Comparison of ENCODE assay signal across 8 cellular contexts in the genomic region with DNA sequence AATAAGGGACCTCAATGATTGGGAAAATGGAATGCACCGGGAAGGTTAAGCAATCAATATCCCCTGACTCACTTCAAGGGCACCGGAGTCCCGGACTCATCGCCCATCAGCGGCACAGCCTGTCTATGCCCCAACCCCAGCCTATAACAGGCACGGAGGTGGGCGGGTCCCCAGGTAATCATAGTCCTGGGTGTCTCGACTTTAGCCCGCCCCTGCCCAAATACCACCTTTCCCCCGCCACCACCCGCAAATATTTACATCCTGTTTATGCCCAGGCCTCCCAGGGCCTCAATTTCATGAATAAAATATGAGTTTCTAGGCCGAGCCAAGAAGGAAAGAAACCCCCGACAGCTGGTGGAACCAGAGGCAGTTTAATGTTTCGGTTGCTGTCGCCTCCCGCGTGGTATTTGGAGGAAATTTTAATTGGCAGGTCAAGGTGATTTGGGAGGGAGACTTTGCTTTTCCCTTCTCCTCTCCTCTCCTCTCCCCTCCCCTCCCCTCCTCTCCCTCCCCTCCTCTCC. TPM values are rescaled to one million over a fixed set of nuclear protein-coding genes. Genes with fewer than 3 reads are reported as not detected.
DNase-seq lines count a peak whose midpoint lies in the region; ATAC-seq and TF ChIP-seq lines count a peak whose summit lies in the region.

No MANE protein-coding gene starts in this region.

- peaks cover 9% of the 10 kb centered on the region for H3K4me1 Mint-ChIP-seq in activated T-cell treated with anti-CD3 and anti-CD28 coated beads, Interleukin-2, amount 50 U/mL, for 4 hours (ENCODE audit: low read depth)
- peaks cover 21 to 49% (median 25%) of the 10 kb centered on the region in 3 donors for H3K4me1 Mint-ChIP-seq in naive B cell

- TF ChIP-seq CTCF in GM10248 (IDR thresholded peaks at IDR 0.05; ENCODE audit: control extremely low read depth, extremely low read depth, low read depth, missing control alignments) = no peak

- POLR2A ChIA-PET in GM10248 (lab: Yijun Ruan, JAX) = interaction anchor here (0.6 kb wide), 1 partner anchor 18 kb away, joined by 4 read pairs; no protein-coding TSS in a partner anchor

- H3K36me3 Mint-ChIP-seq in activated T-cell treated with anti-CD3 and anti-CD28 coated beads, Interleukin-2, amount 50 U/mL, for 4 hours (ENCODE audit: insufficient read depth) = no peaks in the 10 kb centered on the region
- no peaks in the 10 kb centered on the region for H3K36me3 Mint-ChIP-seq in naive B cell

- H3K9me3 Mint-ChIP-seq in activated T-cell treated with anti-CD3 and anti-CD28 coated beads, Interleukin-2, amount 50 U/mL, for 4 hours = no peaks in the 10 kb centered on the region
- H3K9me3 Mint-ChIP-seq in naive B cell = no peaks in the 10 kb centered on the region

- DNase-seq in GM10248 (ENCODE audit: extremely low spot score) (peak; percentile 71), NOMO-1 treated with DMSO at 0.1 percent for 48 hours (lab: John Stamatoyannopoulos, UW; ENCODE audit: unreplicated experiment) (peak; percentile 80), fibroblast of gingiva (ENCODE audit: low read depth) (peak; percentile 78), naive B cell (peak; percentile 63), substantia nigra (lab: John Stamatoyannopoulos, UW) (peak in 35 of 49 donors; percentile 11 to 68 (median 44))
- DNase-seq in activated T-cell treated with anti-CD3 and anti-CD28 coated beads, Interleukin-2, amount 50 U/mL, for 4 hours = peak; percentile 43

- H3K27ac ChIP-seq in substantia nigra (ENCODE audit: low read depth, low read length, poor library complexity, severe bottlenecking) = peak overlapping the region; percentile 55

- no peaks in the 10 kb centered on the region for H3K27me3 Mint-ChIP-seq in activated T-cell treated with anti-CD3 and anti-CD28 coated beads, Interleukin-2, amount 50 U/mL, for 4 hours (ENCODE audit: low read depth)
- no peaks in the 10 kb centered on the region for H3K27me3 Mint-ChIP-seq in naive B cell

- H3K27ac Mint-ChIP-seq in naive B cell = peak overlapping the region in 5 of 6 donors; percentile 24 to 96 (median 57)

- CTCF ChIA-PET in GM10248 (lab: Yijun Ruan, JAX) = no interaction called here

- H3K4me3 Mint-ChIP-seq in activated T-cell treated with anti-CD3 and anti-CD28 coated beads, Interleukin-2, amount 50 U/mL, for 4 hours = peak overlapping the region; percentile 84
- H3K4me3 Mint-ChIP-seq in naive B cell = peak overlapping the region; percentile 78 to 96 (median 94)

- ATAC-seq in HG03439 (IDR thresholded peaks at IDR 0.05; ENCODE audit: unreplicated experiment) (peak; percentile 41), naive B cell (ENCODE audit: low read depth in 2 of 2) (peak; percentile 80 to 83), GM18520 (IDR thresholded peaks at IDR 0.05; ENCODE audit: unreplicated experiment) (no peak)
- ATAC-seq in activated T-cell treated with anti-CD3 and anti-CD28 coated beads, Interleukin-2, amount 50 U/mL, for 4 hours = peak; percentile 89 to 92

RNA-seq across cellular contexts. Expression of a gene that starts 15.6 kb away (rescaled TPM):
- total RNA-seq in activated T-cell treated with anti-CD3 and anti-CD28 coated beads, Interleukin-2, amount 50 U/mL, for 4 hours = 10 to 100 TPM; 71.4 to 85.2 (median 73.8) TPM
- polyA plus RNA-seq in naive B cell (ENCODE audit: low read depth in 6 of 6) = 10 to 100 TPM; 42.7 to 61.4 (median 51.9) TPM

RNA-seq across cellular contexts. Expression of a gene that starts 19.4 kb away (rescaled TPM):
- 1 to 10 TPM; 1.2 to 2.5 (median 1.4) TPM for total RNA-seq in activated T-cell treated with anti-CD3 and anti-CD28 coated beads, Interleukin-2, amount 50 U/mL, for 4 hours
- polyA plus RNA-seq in naive B cell (ENCODE audit: low read depth in 6 of 6) = 1 to 10 TPM in 4 of 6 donors, under 1 TPM in 2; 0.52 to 3.2 (median 1.1) TPM
